In genomic region chr16:8923199-8923598, GRCh38 we compare ENCODE assay signal across 18 cellular contexts. TPM values are rescaled to one million over a fixed set of nuclear protein-coding genes. Genes with fewer than 3 reads are reported as not detected.
"Had no signal": no experiment of that assay in that cellular context is flagged by ENCODE, and none has a peak within 500 bp of the region (broad histone marks: within the 10 kb centered on the region; RNA-seq: fewer than 3 reads in every experiment).

No MANE protein-coding gene starts in this region.

- H3K27ac Mint-ChIP-seq: activated CD8-positive, alpha-beta T cell treated with anti-CD3 and anti-CD28 coated beads, Interleukin-2, amount 10 ng/mL, durations not matched to agents 7 days and 5 days; activated naive CD4-positive, alpha-beta T cell treated with anti-CD3 and anti-CD28 coated beads, Interleukin-2, amount 10 ng/mL, durations not matched to agents 7 days and 5 days; stimulated activated effector memory CD8-positive, alpha-beta T cell treated with anti-CD3 and anti-CD28 coated beads, Interleukin-12 subunit alpha, Interleukin-12 subunit beta, amount 100 ng/mL, for 72 hours had no signal

- DNase-seq: activated CD4-positive, alpha-beta T cell treated with anti-CD3 and anti-CD28 coated beads for 48 hours; activated CD8-positive, alpha-beta T cell treated with anti-CD3 and anti-CD28 coated beads, Interleukin-2, amount 10 ng/mL, durations not matched to agents 7 days and 5 days; activated naive CD4-positive, alpha-beta T cell treated with anti-CD3 and anti-CD28 coated beads, Interleukin-2, amount 10 ng/mL, durations not matched to agents 7 days and 5 days; dermis blood vessel endothelial cell; heart right ventricle; kidney; left ventricle myocardium inferior; mesendoderm; pancreas; SW 1271; T-helper 9 cell; trophoblast cell had no signal

- H3K27me3 Mint-ChIP-seq: activated naive CD4-positive, alpha-beta T cell treated with anti-CD3 and anti-CD28 coated beads, Interleukin-2, amount 10 ng/mL, durations not matched to agents 7 days and 5 days; central memory CD8-positive, alpha-beta T cell had no signal

- H3K4me3 Mint-ChIP-seq: activated CD8-positive, alpha-beta T cell treated with anti-CD3 and anti-CD28 coated beads, Interleukin-2, amount 10 ng/mL, durations not matched to agents 7 days and 5 days; activated naive CD4-positive, alpha-beta T cell treated with anti-CD3 and anti-CD28 coated beads, Interleukin-2, amount 10 ng/mL, durations not matched to agents 7 days and 5 days; central memory CD8-positive, alpha-beta T cell; stimulated activated effector memory CD8-positive, alpha-beta T cell treated with anti-CD3 and anti-CD28 coated beads, Interleukin-12 subunit alpha, Interleukin-12 subunit beta, amount 100 ng/mL, for 72 hours had no signal

- ATAC-seq: activated CD8-positive, alpha-beta T cell treated with anti-CD3 and anti-CD28 coated beads, Interleukin-2, amount 10 ng/mL, durations not matched to agents 7 days and 5 days; esophagus mucosa; heart right ventricle; stimulated activated effector memory CD8-positive, alpha-beta T cell treated with anti-CD3 and anti-CD28 coated beads, Interleukin-12 subunit alpha, Interleukin-12 subunit beta, amount 100 ng/mL, for 72 hours had no signal

- H3K9me3 Mint-ChIP-seq: activated naive CD4-positive, alpha-beta T cell treated with anti-CD3 and anti-CD28 coated beads, Interleukin-2, amount 10 ng/mL, durations not matched to agents 7 days and 5 days; activated T-helper 2 cell treated with anti-CD3 and anti-CD28 coated beads, Interferon-gamma antibody, Interleukin-2, Interleukin-4, amounts not matched to agents 10 μg/mL and 5 μg/mL and 100 μg/mL, durations not matched to agents 14 hours and 24 hours and 36 hours; central memory CD8-positive, alpha-beta T cell; stimulated activated effector memory CD8-positive, alpha-beta T cell treated with anti-CD3 and anti-CD28 coated beads, Interleukin-12 subunit alpha, Interleukin-12 subunit beta, amount 100 ng/mL, for 72 hours had no signal

RNA-seq across cellular contexts. Expression of gene LITAFD, which starts 41.0 kb away (rescaled TPM):
- total RNA-seq: activated CD8-positive, alpha-beta T cell treated with anti-CD3 and anti-CD28 coated beads, Interleukin-2, amount 10 ng/mL, durations not matched to agents 7 days and 5 days; activated T-helper 2 cell treated with anti-CD3 and anti-CD28 coated beads, Interferon-gamma antibody, Interleukin-2, Interleukin-4, amounts not matched to agents 10 μg/mL and 5 μg/mL and 100 μg/mL, durations not matched to agents 14 hours and 24 hours and 36 hours; dermis blood vessel endothelial cell; esophagus mucosa; heart right ventricle; kidney; left ventricle myocardium inferior; pancreas; SJCRH30; subcutaneous adipose tissue had no signal
